24 cellular contexts compared by ENCODE assay signal in genomic region chr1:209882286-209882685, GRCh38. TPM values are rescaled to one million over a fixed set of nuclear protein-coding genes. Genes with fewer than 3 reads are reported as not detected.
"Had no signal": no experiment of that assay in that cellular context is flagged by ENCODE, and none has a peak within 500 bp of the region (broad histone marks: within the 10 kb centered on the region; RNA-seq: fewer than 3 reads in every experiment).

No MANE protein-coding gene starts in this region.

- H3K9ac ChIP-seq: neural progenitor cell had no signal

- H3K4me3 ChIP-seq: body of pancreas, esophagus squamous epithelium, heart left ventricle, neural progenitor cell, uterus had no signal

- H3K4me2 ChIP-seq: neural progenitor cell had no signal

- ATAC-seq: activated T-cell treated with anti-CD3 and anti-CD28 coated beads, Interleukin-2, amount 50 U/mL, for 72 hours; body of pancreas; effector memory CD8-positive, alpha-beta T cell; heart left ventricle; stimulated activated naive CD8-positive, alpha-beta T cell treated with anti-CD3 and anti-CD28 coated beads, Interleukin-15, Interleukin-2, amounts not matched to agents 100 U/mL and 50 U/mL, for 24 hours had no signal

- DNase-seq: activated CD4-positive, alpha-beta T cell treated with anti-CD3 and anti-CD28 coated beads, Interleukin-2, amount 50 U/mL, for 4 hours; activated CD4-positive, CD25-positive, alpha-beta regulatory T cell treated with anti-CD3 and anti-CD28 coated beads, Interleukin-2, amount 50 U/mL, for 72 hours; activated effector memory CD4-positive, alpha-beta T cell treated with Interleukin-2 at 50 U/mL for 16 hours; activated naive CD4-positive, alpha-beta T cell treated with anti-CD3 and anti-CD28 coated beads for 36 hours; activated T-cell treated with anti-CD3 and anti-CD28 coated beads, Interleukin-2, amount 50 U/mL, for 72 hours; amygdala; body of pancreas; effector memory CD8-positive, alpha-beta T cell; esophagus squamous epithelium; heart left ventricle; naive B cell; retina; stimulated activated CD4-positive, alpha-beta T cell treated with anti-CD3 and anti-CD28 coated beads, Interleukin-4, amount 100 ng/mL, for 4 hours; stimulated activated naive CD8-positive, alpha-beta T cell treated with anti-CD3 and anti-CD28 coated beads, Interleukin-15, Interleukin-2, amounts not matched to agents 100 U/mL and 50 U/mL, for 24 hours; T-helper 1 cell; trophoblast cell; uterus; WERI-Rb-1 had no signal

- H2AFZ ChIP-seq: neural progenitor cell had no signal

- H3K36me3 Mint-ChIP-seq: memory B cell, naive B cell, neural progenitor cell had no signal

- H3K36me3 ChIP-seq: esophagus squamous epithelium, heart left ventricle, neural progenitor cell, uterus, WERI-Rb-1 had no signal

- H3K4me1 Mint-ChIP-seq: memory B cell, naive B cell had no signal

- H3K4me1 ChIP-seq: heart left ventricle, uterus had no signal

- H3K4me3 Mint-ChIP-seq: activated naive CD4-positive, alpha-beta T cell treated with anti-CD3 and anti-CD28 coated beads for 36 hours; activated T-cell treated with anti-CD3 and anti-CD28 coated beads, Interleukin-2, amount 50 U/mL, for 72 hours; effector memory CD8-positive, alpha-beta T cell; memory B cell; naive B cell; neural progenitor cell had no signal

- H3K27me3 ChIP-seq: body of pancreas, neural progenitor cell, uterus had no signal

- H3K9me3 Mint-ChIP-seq: activated naive CD4-positive, alpha-beta T cell treated with anti-CD3 and anti-CD28 coated beads for 36 hours; activated T-cell treated with anti-CD3 and anti-CD28 coated beads, Interleukin-2, amount 50 U/mL, for 72 hours; effector memory CD8-positive, alpha-beta T cell; memory B cell; naive B cell; neural progenitor cell had no signal

- H3K27ac ChIP-seq: body of pancreas, esophagus squamous epithelium, heart left ventricle, neural progenitor cell, WERI-Rb-1 had no signal

- H3K27ac Mint-ChIP-seq: activated naive CD4-positive, alpha-beta T cell treated with anti-CD3 and anti-CD28 coated beads for 36 hours; activated T-cell treated with anti-CD3 and anti-CD28 coated beads, Interleukin-2, amount 50 U/mL, for 72 hours; effector memory CD8-positive, alpha-beta T cell; memory B cell had no signal

- H3K9me3 ChIP-seq: body of pancreas, esophagus squamous epithelium, heart left ventricle, uterus had no signal

RNA-seq across cellular contexts. Expression of gene SYT14, which starts 55.7 kb away (rescaled TPM):
- total RNA-seq: activated naive CD4-positive, alpha-beta T cell treated with anti-CD3 and anti-CD28 coated beads for 36 hours; activated T-cell treated with anti-CD3 and anti-CD28 coated beads, Interleukin-2, amount 50 U/mL, for 72 hours; esophagus squamous epithelium; heart left ventricle; liver; omental fat pad; posterior vena cava; subcutaneous adipose tissue had no signal
- polyA plus RNA-seq: heart left ventricle, liver had no signal
